ENCODE assay signal across 8 cellular contexts in genomic region chr20:3071610-3072529, GRCh38. TPM values are rescaled to one million over a fixed set of nuclear protein-coding genes. Genes with fewer than 3 reads are reported as not detected.
A peak's percentile ranks its signal among the peaks of the same experiment; 100 is the strongest.
DNase-seq lines count a peak whose midpoint lies in the region; ATAC-seq and TF ChIP-seq lines count a peak whose summit lies in the region.

OXT (plus strand) TSS chr20:3071620; CDS start chr20:3071656, 36 bp downstream.

- H3K4me3 ChIP-seq in fibroblast of villous mesenchyme (ENCODE audit: low read depth, low read length) (peak within 1 kb of the TSS; percentile 45), retinal pigment epithelial cell (ENCODE audit: low read length) (peak within 1 kb of the TSS; percentile 14)

- CTCF ChIA-PET in GM10248 (lab: Yijun Ruan, JAX) = interaction anchor here (1.1 to 1.9 kb wide), 2 partner anchors 18 to 25 kb away, joined by 4 to 8 read pairs; no protein-coding TSS in a partner anchor

- TF ChIP-seq CTCF in GM10248 (IDR thresholded peaks at IDR 0.05; ENCODE audit: control extremely low read depth, extremely low read depth, low read depth, missing control alignments) (no peak), fibroblast of villous mesenchyme (IDR thresholded peaks at IDR 0.05; ENCODE audit: insufficient read depth, low read depth, low read length) (no peak), retinal pigment epithelial cell (conservative IDR thresholded peaks at IDR 0.05; ENCODE audit: low read depth, low read length) (no peak)

- no peak within 1 kb of the TSS for H3K27ac ChIP-seq in substantia nigra (ENCODE audit: low read depth, low read length, poor library complexity, severe bottlenecking)

- peak; percentile 34 for DNase-seq in GM10248 (ENCODE audit: extremely low spot score)
- peak; percentile 63 for DNase-seq in activated T-cell treated with anti-CD3 and anti-CD28 coated beads for 1 hour (ENCODE audit: low read depth)
- DNase-seq in fibroblast of villous mesenchyme (ENCODE audit: low read depth) = no peak
- DNase-seq in retinal pigment epithelial cell (ENCODE audit: low read depth) = no peak
- DNase-seq in NCI-H2196 treated with DMSO at 0.1 percent for 48 hours (lab: John Stamatoyannopoulos, UW; ENCODE audit: unreplicated experiment) = no peak
- DNase-seq in substantia nigra (lab: John Stamatoyannopoulos, UW) = no peak
- DNase-seq in germinal center (ENCODE audit: low spot score) = no peak

- no peak for ATAC-seq in HG02973 (IDR thresholded peaks at IDR 0.05; ENCODE audit: unreplicated experiment)

- POLR2A ChIA-PET in GM10248 (lab: Yijun Ruan, JAX) = no interaction called here

RNA-seq across cellular contexts. Expression of gene OXT, which starts in this region (rescaled TPM):
- total RNA-seq in fibroblast of villous mesenchyme = not detected in 2 replicates

Comparison
In these comparisons a context has a peak if more than half of its experiments do, and no peak if none do; other contexts are left out.
1. DNase-seq: peak in GM10248 (single experiment) and activated T-cell treated with anti-CD3 and anti-CD28 coated beads for 1 hour (single experiment); none in fibroblast of villous mesenchyme (single experiment), retinal pigment epithelial cell (single experiment), NCI-H2196 treated with DMSO at 0.1 percent for 48 hours (single experiment), substantia nigra (0 of 49) and germinal center (single experiment).